Comparison of ENCODE assay signal across 16 cellular contexts in the genomic region with DNA sequence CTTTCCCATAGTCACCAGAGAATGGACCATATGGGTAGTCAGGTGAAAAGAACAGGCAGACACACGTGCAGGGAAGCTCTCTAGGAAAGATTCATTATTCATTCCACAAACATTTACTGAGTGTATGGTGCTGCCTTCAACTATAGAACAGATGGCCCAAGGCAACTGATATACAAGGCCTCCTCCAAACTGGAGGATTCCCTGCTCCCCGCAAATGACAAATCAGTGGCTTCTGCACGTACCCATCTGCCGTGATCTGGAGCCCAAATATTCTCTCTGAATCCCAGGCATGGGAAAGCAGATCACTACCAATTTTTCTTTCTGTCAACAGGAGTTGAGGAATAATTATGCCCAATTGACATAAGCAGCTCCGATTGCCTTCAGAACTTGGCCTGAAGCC.
DNase-seq lines count a peak whose midpoint lies in the region; ATAC-seq lines count a peak whose summit lies in the region.
"Had no signal": no experiment of that assay in that cellular context is flagged by ENCODE, and none has a peak within 500 bp of the region (broad histone marks: within the 10 kb centered on the region; RNA-seq: fewer than 3 reads in every experiment).

No MANE protein-coding gene starts in this region.

- ATAC-seq in GM18909 (IDR thresholded peaks at IDR 0.05; ENCODE audit: poor library complexity, unreplicated experiment), result no peak
- no peak for ATAC-seq in HG03378 (IDR thresholded peaks at IDR 0.05; ENCODE audit: unreplicated experiment)
- ATAC-seq in activated T-cell treated with anti-CD3 and anti-CD28 coated beads, Interleukin-2, amount 50 U/mL, for 4 hours, result no peak
- ATAC-seq: HCT116, K562 had no signal

- no peaks in the 10 kb centered on the region for H3K4me1 Mint-ChIP-seq in activated T-cell treated with anti-CD3 and anti-CD28 coated beads, Interleukin-2, amount 50 U/mL, for 4 hours (ENCODE audit: low read depth)
- H3K4me1 Mint-ChIP-seq: CD8-positive, alpha-beta memory T cell had no signal

- peaks cover 2% of the 10 kb centered on the region for H3K27me3 Mint-ChIP-seq in activated T-cell treated with anti-CD3 and anti-CD28 coated beads, Interleukin-2, amount 50 U/mL, for 4 hours (ENCODE audit: low read depth)

- no peak overlapping the region for H3K4me3 Mint-ChIP-seq in activated T-cell treated with anti-CD3 and anti-CD28 coated beads, Interleukin-2, amount 50 U/mL, for 4 hours
- H3K4me3 Mint-ChIP-seq: CD8-positive, alpha-beta memory T cell; T-helper 1 cell treated with Interleukin-12 subunit alpha and Interleukin-12 subunit beta and Interleukin-4 antibody, amounts not matched to agents 30 μg/mL and 1 μg/mL, for 36 hours had no signal

- peak; percentile 41 for DNase-seq in NCI-H1436 (lab: John Stamatoyannopoulos, UW)
- DNase-seq in NCI-H1436 treated with DMSO at 0.1 percent for 48 hours (lab: John Stamatoyannopoulos, UW), result no peak
- DNase-seq in NCI-H1694 (lab: John Stamatoyannopoulos, UW), result peak; percentile 74
- DNase-seq in NCI-H446 treated with DMSO at 0.1 percent for 48 hours (lab: John Stamatoyannopoulos, UW), result peak; percentile 60
- DNase-seq in inferior parietal cortex (ENCODE audit: extremely low spot score), result peak; percentile 32
- DNase-seq in activated T-cell treated with anti-CD3 and anti-CD28 coated beads, Interleukin-2, amount 50 U/mL, for 4 hours, result no peak
- DNase-seq: CD8-positive, alpha-beta memory T cell; EL; NCI-H2107; NCI-H526 treated with DMSO at 0.1 percent for 48 hours; SHP77 treated with DMSO at 0.1 percent for 48 hours had no signal

- H3K9me3 Mint-ChIP-seq in activated T-cell treated with anti-CD3 and anti-CD28 coated beads, Interleukin-2, amount 50 U/mL, for 4 hours, result no peaks in the 10 kb centered on the region
- H3K9me3 Mint-ChIP-seq: T-helper 1 cell treated with Interleukin-12 subunit alpha and Interleukin-12 subunit beta and Interleukin-4 antibody, amounts not matched to agents 30 μg/mL and 1 μg/mL, for 36 hours had no signal

- peaks cover 2% of the 10 kb centered on the region for H3K36me3 Mint-ChIP-seq in activated T-cell treated with anti-CD3 and anti-CD28 coated beads, Interleukin-2, amount 50 U/mL, for 4 hours (ENCODE audit: insufficient read depth)

Comparison
In these comparisons a context has a peak if more than half of its experiments do, and no peak if none do; other contexts are left out.
1. DNase-seq: peak in NCI-H1436 (single experiment), NCI-H1694 (single experiment), NCI-H446 treated with DMSO at 0.1 percent for 48 hours (single experiment) and inferior parietal cortex (single experiment); none in NCI-H1436 treated with DMSO at 0.1 percent for 48 hours (single experiment) and activated T-cell treated with anti-CD3 and anti-CD28 coated beads, Interleukin-2, amount 50 U/mL, for 4 hours (single experiment).